ENCODE assay signal across 19 cellular contexts in the genomic region with DNA sequence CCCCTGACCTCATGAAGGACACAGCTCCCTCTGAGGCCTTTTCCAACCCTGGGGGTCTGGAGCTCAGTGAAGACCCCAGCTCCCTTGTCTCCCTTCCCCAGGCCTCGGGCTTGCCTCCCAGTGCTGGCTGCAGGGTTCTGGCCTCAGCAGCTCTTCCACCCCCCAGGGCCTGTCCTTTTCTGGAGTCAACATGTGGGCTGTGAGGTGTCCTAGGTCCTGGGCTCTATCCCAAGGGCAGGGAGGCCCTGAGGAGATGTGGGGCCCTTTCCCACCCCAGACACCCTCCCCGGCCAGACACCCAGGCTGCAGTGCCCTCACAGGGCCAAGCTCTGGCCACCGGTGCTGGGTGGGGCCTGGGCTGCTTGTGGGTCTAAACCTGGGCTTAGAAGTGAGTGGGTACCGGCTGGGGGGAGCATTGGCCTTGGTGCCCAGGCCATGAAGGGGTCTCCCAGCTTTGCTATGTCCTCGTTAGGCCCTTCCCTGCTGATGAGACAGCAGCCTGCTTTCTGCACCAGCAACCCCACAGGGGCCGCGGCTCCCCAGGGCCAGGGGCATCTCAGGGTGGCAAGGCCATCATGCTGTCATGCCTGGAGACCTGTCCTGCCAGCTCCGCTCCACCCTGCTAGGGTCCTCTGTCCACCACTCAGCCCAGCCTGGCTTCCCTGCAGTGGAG. TPM values are rescaled to one million over a fixed set of nuclear protein-coding genes. Genes with fewer than 3 reads are reported as not detected.
DNase-seq lines count a peak whose midpoint lies in the region; ATAC-seq, FAIRE-seq and TF ChIP-seq lines count a peak whose summit lies in the region.
"Had no signal": no experiment of that assay in that cellular context is flagged by ENCODE, and none has a peak within 500 bp of the region (broad histone marks: within the 10 kb centered on the region; RNA-seq: fewer than 3 reads in every experiment).

No MANE protein-coding gene starts in this region.

- no peaks in the 10 kb centered on the region for H3K9me3 Mint-ChIP-seq in activated CD4-positive, alpha-beta T cell treated with anti-CD3 and anti-CD28 coated beads for 36 hours (ENCODE audit: low read depth)
- no peaks in the 10 kb centered on the region for H3K9me3 Mint-ChIP-seq in stimulated activated memory B cell treated with anti-CD40 and anti-IgM and Interleukin-4, amounts not matched to agents 10 μg/mL and 1 μg/mL and 100 μg/mL, for 72 hours
- H3K9me3 Mint-ChIP-seq: activated CD4-positive, alpha-beta T cell treated with anti-CD3 and anti-CD28 coated beads, Interleukin-2, amount 10 ng/mL, durations not matched to agents 24 days and 14 days; activated naive CD8-positive, alpha-beta T cell treated with anti-CD3 and anti-CD28 coated beads for 36 hours; central memory CD8-positive, alpha-beta T cell; memory B cell had no signal

- CTCF ChIA-PET in activated CD4-positive, alpha-beta T cell treated with anti-CD3 and anti-CD28 coated beads for 36 hours (lab: Charles Lee): no interaction called here

- H3K9ac ChIP-seq in Karpas-422 (ENCODE audit: low read length) (peak overlapping the region; percentile 21), stomach smooth muscle (ENCODE audit: low read length in 2 of 2) (no peak overlapping the region)

- DNase-seq in Karpas-422 (no peak), coronary artery (ENCODE audit: low spot score) (no peak), GM12892 (ENCODE audit: insufficient read length) (no peak), left lobe of liver (ENCODE audit: low spot score) (no peak)
- no peak for DNase-seq in activated CD4-positive, alpha-beta T cell treated with anti-CD3 and anti-CD28 coated beads for 36 hours
- DNase-seq: activated CD4-positive, alpha-beta T cell treated with anti-CD3 and anti-CD28 coated beads, Interleukin-2, amount 10 ng/mL, durations not matched to agents 24 days and 14 days; activated naive CD8-positive, alpha-beta T cell treated with anti-CD3 and anti-CD28 coated beads for 36 hours; activated T-cell treated with anti-CD3 and anti-CD28 coated beads, Interleukin-2, amount 50 U/mL, for 48 hours; AML-193; foreskin melanocyte; NCI-H1436; SIG-M5; stimulated activated CD4-positive, alpha-beta T cell treated with anti-CD3 and anti-CD28 coated beads, Interleukin-4, amount 100 ng/mL, for 4 hours; T1000 had no signal

- H3K4me3 Mint-ChIP-seq in activated CD4-positive, alpha-beta T cell treated with anti-CD3 and anti-CD28 coated beads for 36 hours: no peak overlapping the region
- no peak overlapping the region for H3K4me3 Mint-ChIP-seq in stimulated activated memory B cell treated with anti-CD40 and anti-IgM and Interleukin-4, amounts not matched to agents 10 μg/mL and 1 μg/mL and 100 μg/mL, for 72 hours
- H3K4me3 Mint-ChIP-seq: activated CD4-positive, alpha-beta T cell treated with anti-CD3 and anti-CD28 coated beads, Interleukin-2, amount 10 ng/mL, durations not matched to agents 24 days and 14 days; activated naive CD8-positive, alpha-beta T cell treated with anti-CD3 and anti-CD28 coated beads for 36 hours; central memory CD8-positive, alpha-beta T cell; memory B cell had no signal

- H3K4me3 ChIP-seq in Karpas-422 (ENCODE audit: low read length) (no peak overlapping the region), coronary artery (peak overlapping the region; percentile 97), stomach smooth muscle (ENCODE audit: low read length in 2 of 2) (no peak overlapping the region)

- intact Hi-C loops in activated CD4-positive, alpha-beta T cell treated with anti-CD3 and anti-CD28 coated beads for 36 hours (cut with DNase I, micrococcal nuclease): loop anchor here in 1 of 2 experiments (5.0 kb wide), 1 partner anchor 50 kb away; no protein-coding TSS in a partner anchor

- H3K9me3 ChIP-seq in Karpas-422 (ENCODE audit: low read length): no peaks in the 10 kb centered on the region
- H3K9me3 ChIP-seq in stomach smooth muscle (ENCODE audit: control insufficient read depth in 2 of 2, low read length in 2 of 2): no peaks in the 10 kb centered on the region

- H3K79me2 ChIP-seq in Karpas-422 (ENCODE audit: low read length): no peaks in the 10 kb centered on the region

- H3K27ac ChIP-seq in Karpas-422 (ENCODE audit: low read length) (peak overlapping the region; percentile 49), coronary artery (peak overlapping the region; percentile 96 to 100), layer of hippocampus (ENCODE audit: low read depth, low read length) (peak overlapping the region; percentile 62), stomach smooth muscle (ENCODE audit: low read length) (peak overlapping the region; percentile 41)

- H3K4me2 ChIP-seq in Karpas-422 (ENCODE audit: low read depth, low read length, poor library complexity, severe bottlenecking): peak overlapping the region; percentile 5

- H3K36me3 Mint-ChIP-seq in activated CD4-positive, alpha-beta T cell treated with anti-CD3 and anti-CD28 coated beads for 36 hours (ENCODE audit: low read depth): no peaks in the 10 kb centered on the region
- no peaks in the 10 kb centered on the region for H3K36me3 Mint-ChIP-seq in stimulated activated memory B cell treated with anti-CD40 and anti-IgM and Interleukin-4, amounts not matched to agents 10 μg/mL and 1 μg/mL and 100 μg/mL, for 72 hours
- H3K36me3 Mint-ChIP-seq: activated naive CD8-positive, alpha-beta T cell treated with anti-CD3 and anti-CD28 coated beads for 36 hours had no signal

- H3K27me3 Mint-ChIP-seq in activated CD4-positive, alpha-beta T cell treated with anti-CD3 and anti-CD28 coated beads for 36 hours: no peaks in the 10 kb centered on the region
- peaks cover under 1% of the 10 kb centered on the region for H3K27me3 Mint-ChIP-seq in stimulated activated memory B cell treated with anti-CD40 and anti-IgM and Interleukin-4, amounts not matched to agents 10 μg/mL and 1 μg/mL and 100 μg/mL, for 72 hours
- H3K27me3 Mint-ChIP-seq: central memory CD8-positive, alpha-beta T cell; memory B cell had no signal

- H3K27ac Mint-ChIP-seq in activated CD4-positive, alpha-beta T cell treated with anti-CD3 and anti-CD28 coated beads for 36 hours: no peak overlapping the region
- H3K27ac Mint-ChIP-seq in stimulated activated memory B cell treated with anti-CD40 and anti-IgM and Interleukin-4, amounts not matched to agents 10 μg/mL and 1 μg/mL and 100 μg/mL, for 72 hours: no peak overlapping the region
- H3K27ac Mint-ChIP-seq: activated CD4-positive, alpha-beta T cell treated with anti-CD3 and anti-CD28 coated beads, Interleukin-2, amount 10 ng/mL, durations not matched to agents 24 days and 14 days; activated naive CD8-positive, alpha-beta T cell treated with anti-CD3 and anti-CD28 coated beads for 36 hours; memory B cell had no signal

- FAIRE-seq in GM12892 (lab: Jason Lieb, UNC): no peak

- H3K36me3 ChIP-seq in Karpas-422 (ENCODE audit: insufficient read depth, low read length) (no peaks in the 10 kb centered on the region), stomach smooth muscle (ENCODE audit: control insufficient read depth in 2 of 2, insufficient read depth in 2 of 2, low read length in 2 of 2) (peaks cover 3% of the 10 kb centered on the region in 2 donors)

- TF ChIP-seq POLR2A in GM12892 (IDR thresholded peaks at IDR 0.05; ENCODE audit: low read depth, low read length): no peak

- H2AFZ ChIP-seq in Karpas-422 (ENCODE audit: low read length): no peak overlapping the region

- H3K9me2 ChIP-seq in Karpas-422 (replicated peaks; ENCODE audit: insufficient read depth, low read length): no peaks in the 10 kb centered on the region

- POLR2A ChIA-PET in activated CD4-positive, alpha-beta T cell treated with anti-CD3 and anti-CD28 coated beads for 36 hours (lab: Charles Lee): interaction anchor here (1.2 kb wide), 1 partner anchor 18 kb away, joined by 3 read pairs; no protein-coding TSS in a partner anchor

- no peak for TF ChIP-seq CTCF in coronary artery (IDR thresholded peaks at IDR 0.05)

- ATAC-seq in activated CD4-positive, alpha-beta T cell treated with anti-CD3 and anti-CD28 coated beads for 36 hours: no peak
- ATAC-seq in stimulated activated memory B cell treated with anti-CD40 and anti-IgM and Interleukin-4, amounts not matched to agents 10 μg/mL and 1 μg/mL and 100 μg/mL, for 72 hours: no peak
- ATAC-seq in left lobe of liver: no peak

- no peaks in the 10 kb centered on the region for H3K4me1 Mint-ChIP-seq in activated CD4-positive, alpha-beta T cell treated with anti-CD3 and anti-CD28 coated beads for 36 hours
- H3K4me1 Mint-ChIP-seq in stimulated activated memory B cell treated with anti-CD40 and anti-IgM and Interleukin-4, amounts not matched to agents 10 μg/mL and 1 μg/mL and 100 μg/mL, for 72 hours: peaks cover 25% of the 10 kb centered on the region
- H3K4me1 Mint-ChIP-seq: activated CD4-positive, alpha-beta T cell treated with anti-CD3 and anti-CD28 coated beads, Interleukin-2, amount 10 ng/mL, durations not matched to agents 24 days and 14 days had no signal

- peaks cover 21% of the 10 kb centered on the region; the same call in 1 of the 2 replicates for H4K20me1 ChIP-seq in Karpas-422 (ENCODE audit: insufficient read depth, low read depth, low read length)

- H3K4me1 ChIP-seq in Karpas-422 (ENCODE audit: low read length) (peaks cover 74% of the 10 kb centered on the region), stomach smooth muscle (ENCODE audit: control insufficient read depth, insufficient read depth, low read length) (peaks cover 66% of the 10 kb centered on the region)

- H3K27me3 ChIP-seq in Karpas-422 (ENCODE audit: low read length): no peaks in the 10 kb centered on the region
- H3K27me3 ChIP-seq in layer of hippocampus (ENCODE audit: control insufficient read depth, insufficient read depth, low read length): peaks cover 2% of the 10 kb centered on the region
- peaks cover 0 to 3% of the 10 kb centered on the region in 2 donors for H3K27me3 ChIP-seq in stomach smooth muscle (ENCODE audit: control insufficient read depth in 1 of 2, insufficient read depth in 2 of 2, low read length in 2 of 2)

RNA-seq across cellular contexts. Expression of a gene that starts 2.7 kb away (rescaled TPM):
- total RNA-seq in Karpas-422 (2014; rRNA removed; shearing (Covaris generic); ENCODE audit: low replicate concordance): 0.45 TPM in 1 of 2 replicates, not detected in the other
- not detected for polyA plus RNA-seq in GM12892 (2012; ENCODE audit: missing spikeins)
- total RNA-seq in activated CD4-positive, alpha-beta T cell treated with anti-CD3 and anti-CD28 coated beads for 36 hours: 1 to 10 TPM; 1.1 to 1.2 TPM
- 23.8 TPM for total RNA-seq in left lobe of liver

RNA-seq across cellular contexts. Expression of a gene that starts 14.7 kb away (rescaled TPM):
- total RNA-seq in Karpas-422 (2014; rRNA removed; shearing (Covaris generic); ENCODE audit: low replicate concordance): 140 and 285 TPM in 2 replicates
- 378 TPM for polyA plus RNA-seq in GM12892 (2012; ENCODE audit: missing spikeins)
- 100 to 1,000 TPM; 182 to 186 TPM for total RNA-seq in activated CD4-positive, alpha-beta T cell treated with anti-CD3 and anti-CD28 coated beads for 36 hours
- total RNA-seq in left lobe of liver: 3.2 TPM

RNA-seq across cellular contexts. Expression of a gene that starts 19.1 kb away (rescaled TPM):
- total RNA-seq in Karpas-422 (2014; rRNA removed; shearing (Covaris generic); ENCODE audit: low replicate concordance): 9.8 and 35.6 TPM in 2 replicates
- polyA plus RNA-seq in GM12892 (2012; ENCODE audit: missing spikeins): 2.0 TPM
- 10 to 100 TPM; 21.7 to 31.8 TPM for total RNA-seq in activated CD4-positive, alpha-beta T cell treated with anti-CD3 and anti-CD28 coated beads for 36 hours
- 10.6 TPM for total RNA-seq in left lobe of liver

RNA-seq across cellular contexts. Expression of a gene that starts 52.3 kb away (rescaled TPM):
- 94.6 and 204 TPM in 2 replicates for total RNA-seq in Karpas-422 (2014; rRNA removed; shearing (Covaris generic); ENCODE audit: low replicate concordance)
- polyA plus RNA-seq in GM12892 (2012; ENCODE audit: missing spikeins): 24.6 TPM
- total RNA-seq in activated CD4-positive, alpha-beta T cell treated with anti-CD3 and anti-CD28 coated beads for 36 hours: 100 to 1,000 TPM; 136 to 152 TPM
- total RNA-seq in left lobe of liver: 39.2 TPM

RNA-seq across cellular contexts. Expression of a gene that starts 54.4 kb away (rescaled TPM):
- total RNA-seq in Karpas-422 (2014; rRNA removed; shearing (Covaris generic); ENCODE audit: low replicate concordance): 0.18 TPM in 1 of 2 replicates, not detected in the other
- not detected for polyA plus RNA-seq in GM12892 (2012; ENCODE audit: missing spikeins)
- 1 to 10 TPM; 7.2 to 9.2 TPM for total RNA-seq in activated CD4-positive, alpha-beta T cell treated with anti-CD3 and anti-CD28 coated beads for 36 hours
- total RNA-seq in left lobe of liver: 4.4 TPM

Comparison
In these comparisons a context has a peak if more than half of its experiments do, and no peak if none do; other contexts are left out.
1. H3K27ac ChIP-seq: peak in every context shown above with its lines; median percentile 98 in coronary artery; 62 in layer of hippocampus; 49 in Karpas-422; 41 in stomach smooth muscle.
2. RNA of a gene that starts 2.7 kb away (total RNA-seq): 23.8 TPM in left lobe of liver (single experiment); 1.1 to 1.2 TPM in activated CD4-positive, alpha-beta T cell treated with anti-CD3 and anti-CD28 coated beads for 36 hours and 0.45 TPM in Karpas-422; every median in the first group is over 10 times any median in the second.
3. RNA of a gene that starts 14.7 kb away (total RNA-seq): 182 to 186 TPM in activated CD4-positive, alpha-beta T cell treated with anti-CD3 and anti-CD28 coated beads for 36 hours and 140 to 285 TPM in Karpas-422; 3.2 TPM in left lobe of liver (single experiment); every median in the first group is over 10 times any median in the second.